In genomic region chr11:2366733-2367132, GRCh38 we compare ENCODE assay signal across 1 cellular context.
TF ChIP-seq lines count a peak whose summit lies in the region.

No MANE protein-coding gene starts in this region.

TF ChIP-seq in SK-N-SH treated with all-trans-retinoic acid at 6 μM for 48 hours, 23 proteins besides CTCF, POLR2A, EP300 and RAD21 (continued from another document):
- TF ChIP-seq, protein P1, sequence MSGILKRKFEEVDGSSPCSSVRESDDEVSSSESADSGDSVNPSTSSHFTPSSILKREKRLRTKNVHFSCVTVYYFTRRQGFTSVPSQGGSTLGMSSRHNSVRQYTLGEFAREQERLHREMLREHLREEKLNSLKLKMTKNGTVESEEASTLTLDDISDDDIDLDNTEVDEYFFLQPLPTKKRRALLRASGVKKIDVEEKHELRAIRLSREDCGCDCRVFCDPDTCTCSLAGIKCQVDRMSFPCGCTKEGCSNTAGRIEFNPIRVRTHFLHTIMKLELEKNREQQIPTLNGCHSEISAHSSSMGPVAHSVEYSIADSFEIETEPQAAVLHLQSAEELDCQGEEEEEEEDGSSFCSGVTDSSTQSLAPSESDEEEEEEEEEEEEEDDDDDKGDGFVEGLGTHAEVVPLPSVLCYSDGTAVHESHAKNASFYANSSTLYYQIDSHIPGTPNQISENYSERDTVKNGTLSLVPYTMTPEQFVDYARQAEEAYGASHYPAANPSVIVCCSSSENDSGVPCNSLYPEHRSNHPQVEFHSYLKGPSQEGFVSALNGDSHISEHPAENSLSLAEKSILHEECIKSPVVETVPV (CRISPR knock-in tag; IDR thresholded peaks at IDR 0.05), result no peak
- TF ChIP-seq TCF4 (CRISPR knock-in tag; IDR thresholded peaks at IDR 0.05; ENCODE audit: borderline replicate concordance) (no peak), OSR1 (CRISPR knock-in tag; IDR thresholded peaks at IDR 0.05) (no peak)
